Comparison of ENCODE assay signal across 8 cellular contexts in genomic region chr11:128341767-128342318, GRCh38.
DNase-seq lines count a peak whose midpoint lies in the region; ATAC-seq and TF ChIP-seq lines count a peak whose summit lies in the region.

No MANE protein-coding gene starts in this region.

- no peaks in the 10 kb centered on the region for H3K79me2 ChIP-seq in hepatocyte

- no peak overlapping the region for H2AFZ ChIP-seq in hepatocyte

- TF ChIP-seq CTCF in hepatocyte (IDR thresholded peaks at IDR 0.05; ENCODE audit: poor library complexity) (no peak), glutamatergic neuron (IDR thresholded peaks at IDR 0.05; ENCODE audit: partially characterized antibody, unreplicated experiment) (no peak)

- peak overlapping the region; percentile 74 for H3K4me3 Mint-ChIP-seq in T-helper 1 cell treated with Interleukin-12 subunit alpha and Interleukin-12 subunit beta and Interleukin-4 antibody, amounts not matched to agents 30 μg/mL and 1 μg/mL, for 36 hours
- H3K4me3 Mint-ChIP-seq in glutamatergic neuron (ENCODE audit: unreplicated experiment) = no peak overlapping the region

- H3K4me3 ChIP-seq in hepatocyte (no peak overlapping the region), skin epidermis (no peak overlapping the region)

- no peaks in the 10 kb centered on the region for H3K9me3 ChIP-seq in hepatocyte (ENCODE audit: low read depth)

- peak overlapping the region; percentile 92 for H3K27ac Mint-ChIP-seq in T-helper 1 cell treated with Interleukin-12 subunit alpha and Interleukin-12 subunit beta and Interleukin-4 antibody, amounts not matched to agents 30 μg/mL and 1 μg/mL, for 36 hours
- no peak overlapping the region for H3K27ac Mint-ChIP-seq in glutamatergic neuron (ENCODE audit: unreplicated experiment)

- peaks cover 18% of the 10 kb centered on the region for H3K36me3 Mint-ChIP-seq in T-helper 1 cell treated with Interleukin-12 subunit alpha and Interleukin-12 subunit beta and Interleukin-4 antibody, amounts not matched to agents 30 μg/mL and 1 μg/mL, for 36 hours (ENCODE audit: low read depth)
- H3K36me3 Mint-ChIP-seq in glutamatergic neuron (ENCODE audit: unreplicated experiment) = no peaks in the 10 kb centered on the region

- no peak overlapping the region for H3K4me2 ChIP-seq in hepatocyte

- WGBS in hepatocyte (ENCODE audit: low lambda C conversion rate, missing lambda C conversion rate) = 90% methylated on average over 14 of the region's 14 CpGs

- no peaks in the 10 kb centered on the region for H3K27me3 Mint-ChIP-seq in T-helper 1 cell treated with Interleukin-12 subunit alpha and Interleukin-12 subunit beta and Interleukin-4 antibody, amounts not matched to agents 30 μg/mL and 1 μg/mL, for 36 hours (ENCODE audit: low read depth)
- H3K27me3 Mint-ChIP-seq in glutamatergic neuron (ENCODE audit: unreplicated experiment) = no peaks in the 10 kb centered on the region

- DNase-seq in NCI-H345 treated with DMSO at 0.1 percent for 48 hours (lab: John Stamatoyannopoulos, UW; ENCODE audit: unreplicated experiment) (peak; percentile 75), NCI-H345 (lab: John Stamatoyannopoulos, UW) (no peak), hepatocyte (ENCODE audit: low spot score) (no peak), glutamatergic neuron (no peak), cortex of kidney (lab: John Stamatoyannopoulos, UW) (no peak)

- peaks cover 4% of the 10 kb centered on the region for H3K4me1 ChIP-seq in hepatocyte (ENCODE audit: insufficient read depth)

- peaks cover 71% of the 10 kb centered on the region for H3K4me1 Mint-ChIP-seq in T-helper 1 cell treated with Interleukin-12 subunit alpha and Interleukin-12 subunit beta and Interleukin-4 antibody, amounts not matched to agents 30 μg/mL and 1 μg/mL, for 36 hours (ENCODE audit: low read depth)
- no peaks in the 10 kb centered on the region for H3K4me1 Mint-ChIP-seq in glutamatergic neuron (ENCODE audit: low read depth, unreplicated experiment)

- H3K27me3 ChIP-seq in hepatocyte = no peaks in the 10 kb centered on the region

- no peaks in the 10 kb centered on the region for H3K9me2 ChIP-seq in hepatocyte (replicated peaks; ENCODE audit: insufficient read depth)

- no peak for ATAC-seq in HG03342 (IDR thresholded peaks at IDR 0.05; ENCODE audit: unreplicated experiment)

- no peaks in the 10 kb centered on the region for H4K20me1 ChIP-seq in hepatocyte (ENCODE audit: insufficient read depth, poor library complexity, severe bottlenecking)

- H3K36me3 ChIP-seq in hepatocyte (replicated peaks; ENCODE audit: insufficient read depth, low read depth) = no peaks in the 10 kb centered on the region

- H3K27ac ChIP-seq in hepatocyte (peak overlapping the region; percentile 56), skin epidermis (peak overlapping the region in 19 of 21 experiments; percentile 6 to 84 (median 56))

- peaks cover 3% of the 10 kb centered on the region for H3K9me3 Mint-ChIP-seq in T-helper 1 cell treated with Interleukin-12 subunit alpha and Interleukin-12 subunit beta and Interleukin-4 antibody, amounts not matched to agents 30 μg/mL and 1 μg/mL, for 36 hours
- H3K9me3 Mint-ChIP-seq in glutamatergic neuron (ENCODE audit: unreplicated experiment) = no peaks in the 10 kb centered on the region
